ENCODE assay signal across 10 cellular contexts in the genomic region with DNA sequence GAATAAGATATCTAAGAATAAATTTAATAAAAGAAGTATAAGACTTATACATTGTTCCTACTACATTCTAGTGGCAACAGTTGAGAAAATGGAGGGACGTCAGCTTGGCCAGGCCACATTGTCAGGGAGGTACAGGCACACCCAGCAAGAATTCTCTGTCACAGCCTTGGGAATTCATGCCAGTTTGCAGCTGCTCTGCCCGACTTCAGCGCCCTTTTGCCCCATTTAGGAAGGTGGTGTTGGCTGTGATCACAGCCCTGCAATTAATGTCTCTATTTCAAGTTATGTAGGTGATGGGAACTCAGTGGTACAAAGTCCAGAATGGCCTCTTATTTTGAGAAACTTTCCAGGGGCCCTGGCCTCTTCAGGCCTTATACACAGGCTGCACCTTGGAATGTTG. TPM values are rescaled to one million over a fixed set of nuclear protein-coding genes. Genes with fewer than 3 reads are reported as not detected.
"Had no signal": no experiment of that assay in that cellular context is flagged by ENCODE, and none has a peak within 500 bp of the region (broad histone marks: within the 10 kb centered on the region; RNA-seq: fewer than 3 reads in every experiment).

No MANE protein-coding gene starts in this region.

- H3K4me3 ChIP-seq: lung had no signal

- ATAC-seq: activated CD8-positive, alpha-beta T cell treated with anti-CD3 and anti-CD28 coated beads, Interleukin-2, amount 10 ng/mL, durations not matched to agents 7 days and 5 days; naive thymus-derived CD8-positive, alpha-beta T cell; WTC11 had no signal

- DNase-seq: activated CD4-positive, alpha-beta T cell treated with anti-CD3 and anti-CD28 coated beads for 48 hours; activated CD8-positive, alpha-beta memory T cell treated with anti-CD3 and anti-CD28 coated beads, Interleukin-2, amount 50 U/mL, for 48 hours; activated CD8-positive, alpha-beta T cell treated with anti-CD3 and anti-CD28 coated beads, Interleukin-2, amount 10 ng/mL, durations not matched to agents 7 days and 5 days; activated naive CD8-positive, alpha-beta T cell treated with anti-CD3 and anti-CD28 coated beads, Interleukin-2, amount 10 ng/mL, durations not matched to agents 7 days and 5 days; effector memory CD4-positive, alpha-beta T cell; hippocampal formation; midbrain; naive thymus-derived CD8-positive, alpha-beta T cell had no signal

RNA-seq across cellular contexts. Expression of a gene that starts 26.7 kb away (rescaled TPM):
- total RNA-seq: activated CD8-positive, alpha-beta T cell treated with anti-CD3 and anti-CD28 coated beads, Interleukin-2, amount 10 ng/mL, durations not matched to agents 7 days and 5 days; activated naive CD8-positive, alpha-beta T cell treated with anti-CD3 and anti-CD28 coated beads, Interleukin-2, amount 10 ng/mL, durations not matched to agents 7 days and 5 days; naive thymus-derived CD8-positive, alpha-beta T cell had no signal
- polyA plus RNA-seq: naive thymus-derived CD8-positive, alpha-beta T cell had no signal
